In genomic region chr2:231463698-231464575, GRCh38 we compare ENCODE assay signal across 1 cellular context.
TF ChIP-seq lines count a peak whose summit lies in the region.

A gene with protein sequence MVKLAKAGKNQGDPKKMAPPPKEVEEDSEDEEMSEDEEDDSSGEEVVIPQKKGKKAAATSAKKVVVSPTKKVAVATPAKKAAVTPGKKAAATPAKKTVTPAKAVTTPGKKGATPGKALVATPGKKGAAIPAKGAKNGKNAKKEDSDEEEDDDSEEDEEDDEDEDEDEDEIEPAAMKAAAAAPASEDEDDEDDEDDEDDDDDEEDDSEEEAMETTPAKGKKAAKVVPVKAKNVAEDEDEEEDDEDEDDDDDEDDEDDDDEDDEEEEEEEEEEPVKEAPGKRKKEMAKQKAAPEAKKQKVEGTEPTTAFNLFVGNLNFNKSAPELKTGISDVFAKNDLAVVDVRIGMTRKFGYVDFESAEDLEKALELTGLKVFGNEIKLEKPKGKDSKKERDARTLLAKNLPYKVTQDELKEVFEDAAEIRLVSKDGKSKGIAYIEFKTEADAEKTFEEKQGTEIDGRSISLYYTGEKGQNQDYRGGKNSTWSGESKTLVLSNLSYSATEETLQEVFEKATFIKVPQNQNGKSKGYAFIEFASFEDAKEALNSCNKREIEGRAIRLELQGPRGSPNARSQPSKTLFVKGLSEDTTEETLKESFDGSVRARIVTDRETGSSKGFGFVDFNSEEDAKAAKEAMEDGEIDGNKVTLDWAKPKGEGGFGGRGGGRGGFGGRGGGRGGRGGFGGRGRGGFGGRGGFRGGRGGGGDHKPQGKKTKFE (minus strand): TSS chr2:231464484. CDS start chr2:231464353, 131 bp downstream.

TF ChIP-seq in HEK293, 187 proteins besides CTCF, POLR2A, EP300 and RAD21 (continued from another document):
- TF ChIP-seq ZNF580 (tag by site-specific recombination; IDR thresholded peaks at IDR 0.05) (no peak), SALL2 (tag by site-specific recombination; IDR thresholded peaks at IDR 0.05; ENCODE audit: borderline replicate concordance) (no peak), PRDM1 (tag by site-specific recombination; IDR thresholded peaks at IDR 0.05) (no peak), ZNF626 (tag by site-specific recombination; IDR thresholded peaks at IDR 0.05) (no peak), YY1 (tag by site-specific recombination; IDR thresholded peaks at IDR 0.05) (peak; percentile 94), ZNF707 (tag by site-specific recombination; IDR thresholded peaks at IDR 0.05) (no peak)
TF ChIP-seq in HEK293: peak in this region for 48.
